In the genomic region with DNA sequence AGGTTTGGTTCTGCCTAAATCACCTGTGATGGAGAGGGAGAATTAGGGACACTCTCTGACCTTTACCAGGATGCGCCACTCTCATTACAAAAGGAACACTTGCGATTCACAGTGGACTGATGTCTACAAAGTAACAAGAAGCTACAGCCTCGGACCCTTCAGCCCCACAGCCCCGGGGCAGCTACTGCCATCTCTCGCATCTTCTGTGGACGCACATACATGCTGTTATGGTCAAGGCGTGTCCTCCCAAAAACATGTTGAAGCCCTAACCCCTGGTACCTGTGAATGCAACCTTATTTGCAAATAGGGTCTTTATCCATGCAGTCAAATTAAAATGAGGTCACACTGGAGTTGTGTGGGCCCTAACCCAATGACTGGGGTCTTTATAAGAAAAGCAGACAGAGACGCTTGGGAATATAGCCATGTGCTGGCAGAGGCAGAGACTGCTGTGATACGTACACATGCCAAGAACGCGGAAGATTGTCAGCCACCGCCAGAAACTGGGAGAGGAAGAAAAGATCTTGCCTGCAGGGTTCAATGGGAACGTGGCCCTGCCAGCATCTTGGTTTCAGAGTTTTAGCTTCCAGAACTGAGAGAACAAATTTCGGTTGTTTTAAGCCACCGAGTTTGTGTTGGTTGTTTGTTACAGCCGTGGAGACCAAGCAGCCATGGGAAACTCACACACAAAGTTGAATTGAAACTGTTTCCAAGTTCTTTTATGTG, we compare ENCODE assay signal across 18 cellular contexts. TPM values are rescaled to one million over a fixed set of nuclear protein-coding genes. Genes with fewer than 3 reads are reported as not detected.
DNase-seq lines count a peak whose midpoint lies in the region; ATAC-seq and TF ChIP-seq lines count a peak whose summit lies in the region.
"Had no signal": no experiment of that assay in that cellular context is flagged by ENCODE, and none has a peak within 500 bp of the region (broad histone marks: within the 10 kb centered on the region; RNA-seq: fewer than 3 reads in every experiment).

No MANE protein-coding gene starts in this region.

- DNase-seq in MV-4-11 (lab: John Stamatoyannopoulos, UW) (peak; percentile 83), endothelial cell (ENCODE audit: low spot score) (no peak), left colon (no peak), superior temporal gyrus (ENCODE audit: extremely low spot score) (peak; percentile 43), retina (no peak), iPS-NIHi11 (ENCODE audit: low spot score) (no peak)
- no peak for DNase-seq in activated CD4-positive, alpha-beta memory T cell treated with anti-CD3 and anti-CD28 coated beads, Interleukin-2, amount 10 ng/mL, durations not matched to agents 7 days and 5 days
- DNase-seq: activated naive CD8-positive, alpha-beta T cell treated with anti-CD3 and anti-CD28 coated beads for 36 hours; gastrocnemius medialis; Karpas-422; naive thymus-derived CD4-positive, alpha-beta T cell; NCI-H1694 treated with DMSO at 0.1 percent for 48 hours; sigmoid colon; stimulated activated naive CD4-positive, alpha-beta T cell had no signal

- H3K4me1 Mint-ChIP-seq in endothelial cell (ENCODE audit: unreplicated experiment): peaks cover 19% of the 10 kb centered on the region
- no peaks in the 10 kb centered on the region for H3K4me1 Mint-ChIP-seq in activated CD4-positive, alpha-beta memory T cell treated with anti-CD3 and anti-CD28 coated beads, Interleukin-2, amount 10 ng/mL, durations not matched to agents 7 days and 5 days
- H3K4me1 Mint-ChIP-seq: activated naive CD8-positive, alpha-beta T cell treated with anti-CD3 and anti-CD28 coated beads for 36 hours had no signal

- POLR2A ChIA-PET in activated CD4-positive, alpha-beta memory T cell treated with anti-CD3 and anti-CD28 coated beads, Interleukin-2, amount 10 ng/mL, durations not matched to agents 7 days and 5 days (lab: Charles Lee): no interaction called here

- intact Hi-C loops in left colon (cut with DNase I, micrococcal nuclease): no loop called here

- TF ChIP-seq CTCF in endothelial cell (IDR thresholded peaks at IDR 0.05; ENCODE audit: unreplicated experiment): no peak

- H3K27me3 Mint-ChIP-seq in endothelial cell (ENCODE audit: unreplicated experiment): no peaks in the 10 kb centered on the region
- H3K27me3 Mint-ChIP-seq in activated CD4-positive, alpha-beta memory T cell treated with anti-CD3 and anti-CD28 coated beads, Interleukin-2, amount 10 ng/mL, durations not matched to agents 7 days and 5 days: peaks cover 14% of the 10 kb centered on the region

- ATAC-seq in left colon: peak; percentile 70
- ATAC-seq: gastrocnemius medialis; GM23338; naive thymus-derived CD4-positive, alpha-beta T cell; WTC11 had no signal

- CTCF ChIA-PET in activated CD4-positive, alpha-beta memory T cell treated with anti-CD3 and anti-CD28 coated beads, Interleukin-2, amount 10 ng/mL, durations not matched to agents 7 days and 5 days (lab: Charles Lee): no interaction called here

- H3K9me3 Mint-ChIP-seq in endothelial cell (ENCODE audit: unreplicated experiment): no peaks in the 10 kb centered on the region
- peaks cover 2% of the 10 kb centered on the region for H3K9me3 Mint-ChIP-seq in activated CD4-positive, alpha-beta memory T cell treated with anti-CD3 and anti-CD28 coated beads, Interleukin-2, amount 10 ng/mL, durations not matched to agents 7 days and 5 days
- H3K9me3 Mint-ChIP-seq: dendritic cell treated with granulocyte-macrophage colony-stimulating factor and Interleukin-4, amounts not matched to agents 40 ng/mL and 50 ng/mL, for 4 days had no signal

- peaks cover 3% of the 10 kb centered on the region for H3K36me3 Mint-ChIP-seq in endothelial cell (ENCODE audit: low read depth, unreplicated experiment)
- H3K36me3 Mint-ChIP-seq in activated CD4-positive, alpha-beta memory T cell treated with anti-CD3 and anti-CD28 coated beads, Interleukin-2, amount 10 ng/mL, durations not matched to agents 7 days and 5 days (ENCODE audit: low read depth): no peaks in the 10 kb centered on the region
- H3K36me3 Mint-ChIP-seq: activated naive CD8-positive, alpha-beta T cell treated with anti-CD3 and anti-CD28 coated beads for 36 hours; WTC11 had no signal

- peak overlapping the region; percentile 63 for H3K27ac Mint-ChIP-seq in endothelial cell (ENCODE audit: unreplicated experiment)
- H3K27ac Mint-ChIP-seq in activated CD4-positive, alpha-beta memory T cell treated with anti-CD3 and anti-CD28 coated beads, Interleukin-2, amount 10 ng/mL, durations not matched to agents 7 days and 5 days: no peak overlapping the region
- H3K27ac Mint-ChIP-seq: activated naive CD8-positive, alpha-beta T cell treated with anti-CD3 and anti-CD28 coated beads for 36 hours; dendritic cell treated with granulocyte-macrophage colony-stimulating factor and Interleukin-4, amounts not matched to agents 40 ng/mL and 50 ng/mL, for 4 days; GM23338; WTC11 had no signal

- no peak overlapping the region for H3K4me3 Mint-ChIP-seq in endothelial cell (ENCODE audit: unreplicated experiment)
- H3K4me3 Mint-ChIP-seq in activated CD4-positive, alpha-beta memory T cell treated with anti-CD3 and anti-CD28 coated beads, Interleukin-2, amount 10 ng/mL, durations not matched to agents 7 days and 5 days: no peak overlapping the region
- H3K4me3 Mint-ChIP-seq: activated naive CD8-positive, alpha-beta T cell treated with anti-CD3 and anti-CD28 coated beads for 36 hours; dendritic cell treated with granulocyte-macrophage colony-stimulating factor and Interleukin-4, amounts not matched to agents 40 ng/mL and 50 ng/mL, for 4 days; GM23338; naive thymus-derived CD4-positive, alpha-beta T cell; WTC11 had no signal

RNA-seq across cellular contexts. Expression of a gene that starts 23.0 kb away (rescaled TPM):
- total RNA-seq in endothelial cell (ENCODE audit: unreplicated experiment) (2.7 TPM), left colon (100 to 1,000 TPM; 188 to 253 TPM)
- total RNA-seq in activated CD4-positive, alpha-beta memory T cell treated with anti-CD3 and anti-CD28 coated beads, Interleukin-2, amount 10 ng/mL, durations not matched to agents 7 days and 5 days: not detected
- total RNA-seq: activated naive CD8-positive, alpha-beta T cell treated with anti-CD3 and anti-CD28 coated beads for 36 hours; naive thymus-derived CD4-positive, alpha-beta T cell; NCI-H460 had no signal

Comparison
In these comparisons a context has a peak if more than half of its experiments do, and no peak if none do; other contexts are left out.
1. DNase-seq: peak in MV-4-11 (single experiment) and superior temporal gyrus (single experiment); none in endothelial cell (single experiment), left colon (0 of 2), activated CD4-positive, alpha-beta memory T cell treated with anti-CD3 and anti-CD28 coated beads, Interleukin-2, amount 10 ng/mL, durations not matched to agents 7 days and 5 days (single experiment), retina (single experiment) and iPS-NIHi11 (single experiment).
2. RNA of a gene that starts 23.0 kb away (total RNA-seq): 188 to 253 TPM in left colon; 2.7 TPM in endothelial cell (single experiment) and not detected in activated CD4-positive, alpha-beta memory T cell treated with anti-CD3 and anti-CD28 coated beads, Interleukin-2, amount 10 ng/mL, durations not matched to agents 7 days and 5 days; every median in the first group is over 10 times any median in the second.